ENCODE assay signal across 9 cellular contexts in the genomic region with DNA sequence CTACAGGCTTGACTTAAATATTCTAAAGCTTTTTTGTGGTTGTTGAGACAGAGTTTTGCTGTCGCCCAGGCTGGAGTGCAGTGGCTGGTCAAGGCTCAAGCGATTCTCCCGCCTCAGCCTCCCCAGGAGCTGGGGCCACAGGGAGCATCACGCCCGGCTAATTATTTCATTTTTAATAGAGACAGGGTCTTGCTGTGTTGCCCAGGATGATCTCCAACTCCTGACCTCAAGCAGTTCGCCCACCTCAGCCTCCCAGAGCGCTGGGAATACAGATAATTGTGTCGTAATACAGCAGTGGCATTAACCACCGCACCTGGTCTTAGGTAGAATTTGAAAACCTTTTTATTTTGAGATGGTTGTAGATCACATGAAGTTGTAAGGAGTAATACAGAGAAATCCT. TPM values are rescaled to one million over a fixed set of nuclear protein-coding genes. Genes with fewer than 3 reads are reported as not detected.
DNase-seq lines count a peak whose midpoint lies in the region; ATAC-seq, FAIRE-seq and TF ChIP-seq lines count a peak whose summit lies in the region.
"Had no signal": no experiment of that assay in that cellular context is flagged by ENCODE, and none has a peak within 500 bp of the region (broad histone marks: within the 10 kb centered on the region; RNA-seq: fewer than 3 reads in every experiment).

No MANE protein-coding gene starts in this region.

- H3K27ac ChIP-seq in keratinocyte (ENCODE audit: control insufficient read depth, insufficient read depth, low read length): peak overlapping the region; percentile 60
- H3K27ac ChIP-seq in subcutaneous abdominal adipose tissue (ENCODE audit: low read depth, low read length): no peak overlapping the region

- H2AFZ ChIP-seq in keratinocyte (ENCODE audit: control insufficient read depth, low read length): no peak overlapping the region

- POLR2A ChIA-PET in activated naive CD8-positive, alpha-beta T cell treated with anti-CD3 and anti-CD28 coated beads, Interleukin-2, amount 10 ng/mL, durations not matched to agents 7 days and 5 days (lab: Charles Lee): no interaction called here

- peaks cover 1% of the 10 kb centered on the region for H4K20me1 ChIP-seq in keratinocyte (ENCODE audit: control insufficient read depth, extremely low read depth, insufficient read depth, low read length)

- no peaks in the 10 kb centered on the region for H3K27me3 Mint-ChIP-seq in activated CD4-positive, alpha-beta T cell treated with anti-CD3 and anti-CD28 coated beads, Interleukin-2, amount 10 ng/mL, durations not matched to agents 24 days and 14 days
- no peaks in the 10 kb centered on the region for H3K27me3 Mint-ChIP-seq in activated naive CD8-positive, alpha-beta T cell treated with anti-CD3 and anti-CD28 coated beads, Interleukin-2, amount 10 ng/mL, durations not matched to agents 7 days and 5 days

- no peaks in the 10 kb centered on the region for H3K27me3 ChIP-seq in keratinocyte (ENCODE audit: control insufficient read depth, extremely low read depth, insufficient read depth, low read length)
- H3K27me3 ChIP-seq in subcutaneous abdominal adipose tissue (ENCODE audit: control insufficient read depth in 5 of 5, insufficient read depth in 4 of 5, low read length in 5 of 5): no peaks in the 10 kb centered on the region

- peak overlapping the region; percentile 78 to 93 (median 87) for H3K4me3 ChIP-seq in keratinocyte (ENCODE audit: control insufficient read depth in 2 of 3, extremely low read depth in 1 of 3, insufficient read depth in 2 of 3, low read depth in 1 of 3, low read length in 3 of 3)
- H3K4me3 ChIP-seq in subcutaneous abdominal adipose tissue (ENCODE audit: low read depth in 1 of 5, low read length in 5 of 5): peak overlapping the region in 3 of 5 donors; percentile 78 to 86 (median 81)

- peaks cover 15 to 25% of the 10 kb centered on the region in 2 experiments for H3K36me3 ChIP-seq in keratinocyte (ENCODE audit: control insufficient read depth in 2 of 2, extremely low read depth in 1 of 2, insufficient read depth in 2 of 2, low read length in 2 of 2)
- peaks cover 0 to 26% (median 15%) of the 10 kb centered on the region in 5 donors for H3K36me3 ChIP-seq in subcutaneous abdominal adipose tissue (ENCODE audit: control insufficient read depth in 5 of 5, insufficient read depth in 5 of 5, low read length in 5 of 5)

- H3K36me3 Mint-ChIP-seq in activated CD4-positive, alpha-beta T cell treated with anti-CD3 and anti-CD28 coated beads, Interleukin-2, amount 10 ng/mL, durations not matched to agents 24 days and 14 days (ENCODE audit: low read depth): peaks cover 19% of the 10 kb centered on the region
- H3K36me3 Mint-ChIP-seq in activated naive CD8-positive, alpha-beta T cell treated with anti-CD3 and anti-CD28 coated beads, Interleukin-2, amount 10 ng/mL, durations not matched to agents 7 days and 5 days: peaks cover 21% of the 10 kb centered on the region

- no peak for ATAC-seq in activated naive CD8-positive, alpha-beta T cell treated with anti-CD3 and anti-CD28 coated beads, Interleukin-2, amount 10 ng/mL, durations not matched to agents 7 days and 5 days (ENCODE audit: low read depth)

- dilution Hi-C loops in keratinocyte (cut with MboI; ENCODE audit: extremely low pct_ligation_motif_present, low sequenced_read_pairs): no loop called here

- no peaks in the 10 kb centered on the region for H3K9me1 ChIP-seq in keratinocyte (ENCODE audit: control insufficient read depth, extremely low read depth, insufficient read depth, low read length)

- FAIRE-seq in keratinocyte (lab: Jason Lieb, UNC): no peak

- H3K4me3 Mint-ChIP-seq in activated CD4-positive, alpha-beta T cell treated with anti-CD3 and anti-CD28 coated beads, Interleukin-2, amount 10 ng/mL, durations not matched to agents 24 days and 14 days: peak overlapping the region; percentile 87
- peak overlapping the region; percentile 83 for H3K4me3 Mint-ChIP-seq in activated naive CD8-positive, alpha-beta T cell treated with anti-CD3 and anti-CD28 coated beads, Interleukin-2, amount 10 ng/mL, durations not matched to agents 7 days and 5 days

- DNase-seq in activated CD4-positive, alpha-beta T cell treated with anti-CD3 and anti-CD28 coated beads, Interleukin-2, amount 10 ng/mL, durations not matched to agents 24 days and 14 days: no peak
- DNase-seq in activated CD4-positive, alpha-beta T cell treated with anti-CD3 and anti-CD28 coated beads, Interleukin-2, amount 50 U/mL, for 4 hours: no peak
- no peak for DNase-seq in activated naive CD8-positive, alpha-beta T cell treated with anti-CD3 and anti-CD28 coated beads, Interleukin-2, amount 10 ng/mL, durations not matched to agents 7 days and 5 days
- no peak for DNase-seq in keratinocyte (ENCODE audit: low read depth, low spot score)
- DNase-seq in NCI-H1417 (lab: John Stamatoyannopoulos, UW): no peak
- no peak for DNase-seq in NCI-H69 (lab: John Stamatoyannopoulos, UW)
- no peak for DNase-seq in A172 (ENCODE audit: low spot score)

- intact Hi-C loops in activated CD4-positive, alpha-beta T cell treated with anti-CD3 and anti-CD28 coated beads, Interleukin-2, amount 10 ng/mL, durations not matched to agents 24 days and 14 days (cut with micrococcal nuclease): loop anchor here (2.0 to 5.0 kb wide), 3 partner anchors 93 to 743 kb away; partner anchors contain the start of genes CDC16, CUL4A, PCID2 and TFDP1

- peaks cover 78% of the 10 kb centered on the region for H3K79me2 ChIP-seq in keratinocyte (ENCODE audit: control insufficient read depth, insufficient read depth, low read length)

- H3K9me3 ChIP-seq in keratinocyte (ENCODE audit: control insufficient read depth, low read depth, low read length) (no peaks in the 10 kb centered on the region), subcutaneous abdominal adipose tissue (ENCODE audit: control insufficient read depth in 5 of 5, low read length in 5 of 5) (no peaks in the 10 kb centered on the region)

- no peak for TF ChIP-seq CTCF in keratinocyte (optimal IDR thresholded peaks at IDR 0.05 in 1 of 3, IDR thresholded peaks at IDR 0.05 in 1 of 3, conservative IDR thresholded peaks at IDR 0.05 in 1 of 3; ENCODE audit: extremely low read depth in 1 of 3, insufficient read depth in 2 of 3, low read length in 3 of 3)

- peak overlapping the region; percentile 87 for H3K4me2 ChIP-seq in keratinocyte (ENCODE audit: control insufficient read depth, extremely low read depth, insufficient read depth, low read depth, low read length)

- H3K9me3 Mint-ChIP-seq in activated CD4-positive, alpha-beta T cell treated with anti-CD3 and anti-CD28 coated beads, Interleukin-2, amount 10 ng/mL, durations not matched to agents 24 days and 14 days: no peaks in the 10 kb centered on the region
- H3K9me3 Mint-ChIP-seq in activated naive CD8-positive, alpha-beta T cell treated with anti-CD3 and anti-CD28 coated beads, Interleukin-2, amount 10 ng/mL, durations not matched to agents 7 days and 5 days: no peaks in the 10 kb centered on the region

- peak overlapping the region; percentile 80 for H3K27ac Mint-ChIP-seq in activated CD4-positive, alpha-beta T cell treated with anti-CD3 and anti-CD28 coated beads, Interleukin-2, amount 10 ng/mL, durations not matched to agents 24 days and 14 days
- H3K27ac Mint-ChIP-seq in activated naive CD8-positive, alpha-beta T cell treated with anti-CD3 and anti-CD28 coated beads, Interleukin-2, amount 10 ng/mL, durations not matched to agents 7 days and 5 days: no peak overlapping the region

- H3K4me1 Mint-ChIP-seq in activated CD4-positive, alpha-beta T cell treated with anti-CD3 and anti-CD28 coated beads, Interleukin-2, amount 10 ng/mL, durations not matched to agents 24 days and 14 days: peaks cover 50% of the 10 kb centered on the region
- H3K4me1 Mint-ChIP-seq in activated naive CD8-positive, alpha-beta T cell treated with anti-CD3 and anti-CD28 coated beads, Interleukin-2, amount 10 ng/mL, durations not matched to agents 7 days and 5 days: peaks cover 49% of the 10 kb centered on the region

- H3K4me1 ChIP-seq in keratinocyte (ENCODE audit: control insufficient read depth, extremely low read depth, insufficient read depth, low read length): peaks cover 33% of the 10 kb centered on the region
- peaks cover 9 to 42% (median 30%) of the 10 kb centered on the region in 5 donors for H3K4me1 ChIP-seq in subcutaneous abdominal adipose tissue (ENCODE audit: control insufficient read depth in 5 of 5, insufficient read depth in 5 of 5, low read length in 5 of 5)

- peak overlapping the region; percentile 87 for H3K9ac ChIP-seq in keratinocyte (ENCODE audit: control insufficient read depth, extremely low read depth, insufficient read depth, low read length)
- peak overlapping the region in 4 of 5 donors; percentile 83 to 93 (median 84) for H3K9ac ChIP-seq in subcutaneous abdominal adipose tissue (ENCODE audit: low read length in 5 of 5)

RNA-seq across cellular contexts. Expression of gene DCUN1D2, which starts 1.5 kb away (rescaled TPM):
- 21.4 and 29.9 TPM in 2 replicates for total RNA-seq in activated CD4-positive, alpha-beta T cell treated with anti-CD3 and anti-CD28 coated beads, Interleukin-2, amount 10 ng/mL, durations not matched to agents 24 days and 14 days
- total RNA-seq in activated naive CD8-positive, alpha-beta T cell treated with anti-CD3 and anti-CD28 coated beads, Interleukin-2, amount 10 ng/mL, durations not matched to agents 7 days and 5 days: 10 to 100 TPM; 25.4 to 26.3 TPM
- 6.5 to 9.1 TPM (median 7.8 TPM) in 3 replicates for polyA plus RNA-seq in keratinocyte
- 26.8 TPM for polyA plus RNA-seq in keratinocyte (2011; ENCODE audit: low read depth)
- 3.7 and 5.4 TPM in 2 replicates for polyA plus RNA-seq in keratinocyte (2011; cell fraction: cytosol; rRNA removed)
- polyA plus RNA-seq in keratinocyte (2011; cell fraction: nucleus; rRNA removed): 28.5 and 31.0 TPM in 2 replicates
- polyA plus RNA-seq in keratinocyte (2012; ENCODE audit: low replicate concordance): 6.1 and 12.9 TPM in 2 replicates
- 2.7 to 14.5 TPM (median 6.9 TPM) in 3 replicates for polyA minus RNA-seq in keratinocyte
- 9.2 TPM for polyA minus RNA-seq in keratinocyte (2011; cell fraction: cytosol; rRNA and poly(A)+ RNA removed)
- 5.3 and 12.4 TPM in 2 replicates for polyA minus RNA-seq in keratinocyte (2011; cell fraction: nucleus; rRNA and poly(A)+ RNA removed)
- total RNA-seq in A172 (2014; rRNA removed; shearing (Covaris generic)): 14.0 and 18.6 TPM in 2 replicates

RNA-seq across cellular contexts. Expression of gene ADPRHL1, which starts 38.7 kb away (rescaled TPM):
- total RNA-seq in activated CD4-positive, alpha-beta T cell treated with anti-CD3 and anti-CD28 coated beads, Interleukin-2, amount 10 ng/mL, durations not matched to agents 24 days and 14 days: 0.62 and 0.86 TPM in 2 replicates
- total RNA-seq in activated naive CD8-positive, alpha-beta T cell treated with anti-CD3 and anti-CD28 coated beads, Interleukin-2, amount 10 ng/mL, durations not matched to agents 7 days and 5 days: 1 to 10 TPM in 1 of 2 experiments, under 1 TPM in 1; 0.82 to 1.0 TPM
- 1.2 to 2.2 TPM (median 2.0 TPM) in 3 replicates for polyA plus RNA-seq in keratinocyte
- 2.0 TPM for polyA plus RNA-seq in keratinocyte (2011; ENCODE audit: low read depth)
- 2.6 and 3.6 TPM in 2 replicates for polyA plus RNA-seq in keratinocyte (2011; cell fraction: cytosol; rRNA removed)
- 1.7 and 2.4 TPM in 2 replicates for polyA plus RNA-seq in keratinocyte (2011; cell fraction: nucleus; rRNA removed)
- 1.5 and 2.2 TPM in 2 replicates for polyA plus RNA-seq in keratinocyte (2012; ENCODE audit: low replicate concordance)
- polyA minus RNA-seq in keratinocyte: 0.99 to 2.9 TPM (median 1.8 TPM) in 3 replicates
- polyA minus RNA-seq in keratinocyte (2011; cell fraction: cytosol; rRNA and poly(A)+ RNA removed): 4.0 TPM
- polyA minus RNA-seq in keratinocyte (2011; cell fraction: nucleus; rRNA and poly(A)+ RNA removed): 0.11 and 0.54 TPM in 2 replicates
- 0.96 and 2.1 TPM in 2 replicates for total RNA-seq in A172 (2014; rRNA removed; shearing (Covaris generic))
- total RNA-seq: RPMI7951 had no signal
